In the genomic region with DNA sequence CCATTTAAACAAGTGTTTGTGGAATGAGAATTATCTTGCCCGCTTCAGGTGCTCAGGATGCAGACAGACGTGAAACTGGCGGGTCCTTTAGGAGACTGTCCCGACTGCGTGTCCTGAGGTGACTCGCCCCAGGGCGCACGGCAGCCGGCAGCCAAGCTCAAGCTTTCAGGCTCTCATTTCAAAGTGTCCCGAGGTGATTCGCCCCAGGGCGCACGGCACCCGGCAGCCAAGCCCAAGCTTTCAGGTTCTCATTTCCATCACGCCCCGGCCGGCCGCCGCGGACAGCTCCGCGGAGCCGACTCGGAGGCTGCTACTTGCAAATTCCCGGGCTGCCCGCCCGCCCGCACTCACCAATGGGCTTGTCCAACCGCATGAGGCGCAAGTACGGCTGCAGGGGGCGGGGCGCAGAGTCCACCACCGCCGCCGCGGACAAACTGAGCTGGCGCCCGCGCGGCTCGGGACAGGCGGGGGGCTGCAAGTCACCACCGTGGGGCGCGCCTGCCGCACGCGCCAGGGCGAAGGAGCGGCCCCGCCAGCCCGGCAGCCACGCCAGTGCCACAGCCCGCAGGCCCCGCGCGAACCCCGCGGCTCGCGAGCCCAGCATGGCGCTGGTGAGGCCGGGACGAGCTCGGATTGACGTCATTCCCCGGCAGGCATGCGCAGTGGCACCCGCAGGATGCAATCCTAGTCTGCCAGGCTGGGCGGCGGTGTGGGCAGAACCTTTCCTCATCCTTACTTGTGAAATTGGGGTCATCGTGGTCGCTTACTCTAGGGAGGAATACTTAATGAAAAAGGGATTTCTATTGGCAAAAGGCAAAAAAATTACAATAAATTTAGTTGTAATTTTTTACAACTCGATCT, we compare ENCODE assay signal across 8 cellular contexts. TPM values are rescaled to one million over a fixed set of nuclear protein-coding genes. Genes with fewer than 3 reads are reported as not detected.
DNase-seq lines count a peak whose midpoint lies in the region; ATAC-seq and TF ChIP-seq lines count a peak whose summit lies in the region.

COQ2 (minus strand) TSS at position 638 of the 861 bp plus-strand sequence; CDS start at position 604, 34 bp downstream.

- H3K4me3 Mint-ChIP-seq in WTC11 = peak within 1 kb of the TSS; percentile 86

- peaks cover 11% of the 10 kb centered on the region for H3K27me3 Mint-ChIP-seq in WTC11 (ENCODE audit: low read depth)

- CTCF ChIA-PET in AG04450 (lab: Charles Lee) (interaction anchor here (0.6 to 2.4 kb wide), 21 partner anchors 9 to 822 kb away, joined by 3 to 26 read pairs (median 4); partner anchors contain the start of genes COPS4 and HELQ), WTC11 (lab: Charles Lee) (interaction anchor here (0.5 to 1.4 kb wide), 28 partner anchors 9 to 1199 kb away, joined by 3 to 10 read pairs (median 3); partner anchors contain the start of genes COPS4, HELQ and MRPS18C)

- TF ChIP-seq POLR2A in spleen (IDR thresholded peaks at IDR 0.05) = peak in 2 of 3 donors; percentile 4 to 88

- H3K27ac ChIP-seq in AG04450 (ENCODE audit: low read depth, low read length) = peak within 1 kb of the TSS; percentile 69
- peak within 1 kb of the TSS; percentile 84 to 100 (median 98) for H3K27ac ChIP-seq in spleen

- 0 to 1% (median 0%) methylated on average over 39 to 75 of the region's 75 CpGs for WGBS in spleen, 5 donors

- intact Hi-C loops in spleen (cut with DNase I; ENCODE audit: low total_unique reads) = no loop called here

- DNase-seq in AG04450 (ENCODE audit: low read depth, low spot score) (peak; percentile 85), NCI-H2196 treated with DMSO at 0.1 percent for 48 hours (lab: John Stamatoyannopoulos, UW; ENCODE audit: unreplicated experiment) (peak; percentile 62), WTC11 (ENCODE audit: low spot score) (peak; percentile 94), cardiac fibroblast (ENCODE audit: low read depth in 2 of 2) (peak; percentile 96 to 97), inferior parietal cortex (ENCODE audit: extremely low spot score) (peak; percentile 95), spleen (peak; percentile 99)

- TF ChIP-seq CTCF in AG04450 (IDR thresholded peaks at IDR 0.05; ENCODE audit: low read depth, low read length) (no peak; the same call in 1 of the 2 replicates), WTC11 (IDR thresholded peaks at IDR 0.05) (no peak), cardiac fibroblast (IDR thresholded peaks at IDR 0.05; ENCODE audit: low read depth, low read length) (no peak), spleen (IDR thresholded peaks at IDR 0.05 in 8 of 11, conservative IDR thresholded peaks at IDR 0.05 in 3 of 11) (peak in 8 of 11 experiments; percentile 20 to 69 (median 48))

- H3K4me1 ChIP-seq in spleen = peaks cover 4 to 53% (median 41%) of the 10 kb centered on the region in 6 donors

- no peaks in the 10 kb centered on the region for H3K9me3 ChIP-seq in AG04450 (ENCODE audit: control insufficient read depth, insufficient read depth, low read length)
- H3K9me3 ChIP-seq in spleen = no peaks in the 10 kb centered on the region

- H3K4me3 ChIP-seq in AG04450 (ENCODE audit: low read depth, low read length) (peak within 1 kb of the TSS; percentile 74), cardiac fibroblast (replicated peaks in 1 of 2; ENCODE audit: low read depth in 2 of 2, low read length in 2 of 2) (peak within 1 kb of the TSS; percentile 67 to 69), spleen (peak within 1 kb of the TSS; percentile 59 to 89 (median 64))

- H3K9me3 Mint-ChIP-seq in WTC11 = no peaks in the 10 kb centered on the region

- peak within 1 kb of the TSS; percentile 81 for H3K27ac Mint-ChIP-seq in WTC11

- no peaks in the 10 kb centered on the region for H3K36me3 Mint-ChIP-seq in WTC11

- POLR2A ChIA-PET in AG04450 (lab: Yijun Ruan, JAX) (interaction anchor here (0.5 to 1.3 kb wide), 9 partner anchors 14 to 486 kb away, joined by 3 to 14 read pairs (median 4); partner anchors contain the start of genes COPS4, HELQ and MRPS18C), WTC11 (lab: Charles Lee) (interaction anchor here (0.5 to 2.1 kb wide), 9 partner anchors 24 to 272 kb away, joined by 3 to 7 read pairs (median 4); partner anchors contain the start of gene COPS4)

- H3K27me3 ChIP-seq in AG04450 (ENCODE audit: control insufficient read depth, insufficient read depth, low read length) (no peaks in the 10 kb centered on the region), spleen (replicated peaks in 1 of 7) (no peaks in the 10 kb centered on the region)

- H3K36me3 ChIP-seq in spleen = no peaks in the 10 kb centered on the region

- H3K4me1 Mint-ChIP-seq in WTC11 = peaks cover 18% of the 10 kb centered on the region

- ATAC-seq in GM18868 (IDR thresholded peaks at IDR 0.05; ENCODE audit: unreplicated experiment) (peak; percentile 83), HG03108 (IDR thresholded peaks at IDR 0.05; ENCODE audit: unreplicated experiment) (peak; percentile 85), WTC11 (peak; percentile 93)

TF ChIP-seq in WTC11, 78 proteins besides CTCF, POLR2A, EP300 and RAD21 (continues in another document):
- TF ChIP-seq, protein P1, sequence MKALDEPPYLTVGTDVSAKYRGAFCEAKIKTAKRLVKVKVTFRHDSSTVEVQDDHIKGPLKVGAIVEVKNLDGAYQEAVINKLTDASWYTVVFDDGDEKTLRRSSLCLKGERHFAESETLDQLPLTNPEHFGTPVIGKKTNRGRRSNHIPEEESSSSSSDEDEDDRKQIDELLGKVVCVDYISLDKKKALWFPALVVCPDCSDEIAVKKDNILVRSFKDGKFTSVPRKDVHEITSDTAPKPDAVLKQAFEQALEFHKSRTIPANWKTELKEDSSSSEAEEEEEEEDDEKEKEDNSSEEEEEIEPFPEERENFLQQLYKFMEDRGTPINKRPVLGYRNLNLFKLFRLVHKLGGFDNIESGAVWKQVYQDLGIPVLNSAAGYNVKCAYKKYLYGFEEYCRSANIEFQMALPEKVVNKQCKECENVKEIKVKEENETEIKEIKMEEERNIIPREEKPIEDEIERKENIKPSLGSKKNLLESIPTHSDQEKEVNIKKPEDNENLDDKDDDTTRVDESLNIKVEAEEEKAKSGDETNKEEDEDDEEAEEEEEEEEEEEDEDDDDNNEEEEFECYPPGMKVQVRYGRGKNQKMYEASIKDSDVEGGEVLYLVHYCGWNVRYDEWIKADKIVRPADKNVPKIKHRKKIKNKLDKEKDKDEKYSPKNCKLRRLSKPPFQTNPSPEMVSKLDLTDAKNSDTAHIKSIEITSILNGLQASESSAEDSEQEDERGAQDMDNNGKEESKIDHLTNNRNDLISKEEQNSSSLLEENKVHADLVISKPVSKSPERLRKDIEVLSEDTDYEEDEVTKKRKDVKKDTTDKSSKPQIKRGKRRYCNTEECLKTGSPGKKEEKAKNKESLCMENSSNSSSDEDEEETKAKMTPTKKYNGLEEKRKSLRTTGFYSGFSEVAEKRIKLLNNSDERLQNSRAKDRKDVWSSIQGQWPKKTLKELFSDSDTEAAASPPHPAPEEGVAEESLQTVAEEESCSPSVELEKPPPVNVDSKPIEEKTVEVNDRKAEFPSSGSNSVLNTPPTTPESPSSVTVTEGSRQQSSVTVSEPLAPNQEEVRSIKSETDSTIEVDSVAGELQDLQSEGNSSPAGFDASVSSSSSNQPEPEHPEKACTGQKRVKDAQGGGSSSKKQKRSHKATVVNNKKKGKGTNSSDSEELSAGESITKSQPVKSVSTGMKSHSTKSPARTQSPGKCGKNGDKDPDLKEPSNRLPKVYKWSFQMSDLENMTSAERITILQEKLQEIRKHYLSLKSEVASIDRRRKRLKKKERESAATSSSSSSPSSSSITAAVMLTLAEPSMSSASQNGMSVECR (CRISPR knock-in tag; IDR thresholded peaks at IDR 0.05; ENCODE audit: borderline replicate concordance) = peak; percentile 57; the same call in 1 of the 2 replicates
- no peak for TF ChIP-seq ELF4 (CRISPR knock-in tag; IDR thresholded peaks at IDR 0.05; ENCODE audit: low read depth)
- peak; percentile 54; the same call in 1 of the 2 replicates for TF ChIP-seq GABPB1 (CRISPR knock-in tag; IDR thresholded peaks at IDR 0.05)
- TF ChIP-seq SMAD4 (CRISPR knock-in tag; IDR thresholded peaks at IDR 0.05) = no peak
- TF ChIP-seq SMAD3 (CRISPR knock-in tag; IDR thresholded peaks at IDR 0.05; ENCODE audit: borderline replicate concordance) = no peak
- no peak for TF ChIP-seq MLX (CRISPR knock-in tag; IDR thresholded peaks at IDR 0.05)
- TF ChIP-seq ZNF512 (CRISPR knock-in tag; IDR thresholded peaks at IDR 0.05; ENCODE audit: borderline replicate concordance) = no peak
- TF ChIP-seq ZNF423 (CRISPR knock-in tag; IDR thresholded peaks at IDR 0.05) = peak; percentile 65
- TF ChIP-seq FOXP1 (CRISPR knock-in tag; IDR thresholded peaks at IDR 0.05; ENCODE audit: borderline replicate concordance) = peak; percentile 79; the same call in 1 of the 2 replicates

RNA-seq across cellular contexts. Expression of gene COQ2, which starts in this region (rescaled TPM):
- polyA plus RNA-seq in AG04450 (2011; rRNA removed) (13.9 and 18.9 TPM in 2 replicates), spleen (1 to 10 TPM; 5.4 to 9.1 (median 8.2) TPM)
- 10.0 and 12.1 TPM in 2 replicates for polyA minus RNA-seq in AG04450 (2011; rRNA and poly(A)+ RNA removed)
- total RNA-seq in WTC11 (2021) (20.5 to 22.8 TPM (median 21.6 TPM) in 3 replicates), spleen (10 to 100 TPM; 16.2 to 26.9 (median 24.1) TPM)

Comparison
In these comparisons a context has a peak if more than half of its experiments do, and no peak if none do; other contexts are left out.
1. Peak in every context shown above with its lines: DNase-seq, ATAC-seq, H3K4me3 ChIP-seq and H3K27ac ChIP-seq.
2. CTCF ChIP-seq: peak in spleen (8 of 11); none in AG04450 (single experiment), WTC11 (single experiment) and cardiac fibroblast (single experiment).